In genomic region chr5:50711280-50711679, GRCh38 we compare ENCODE assay signal across 9 cellular contexts. TPM values are rescaled to one million over a fixed set of nuclear protein-coding genes. Genes with fewer than 3 reads are reported as not detected.
DNase-seq lines count a peak whose midpoint lies in the region; ATAC-seq, FAIRE-seq and TF ChIP-seq lines count a peak whose summit lies in the region.
"Had no signal": no experiment of that assay in that cellular context is flagged by ENCODE, and none has a peak within 500 bp of the region (broad histone marks: within the 10 kb centered on the region; RNA-seq: fewer than 3 reads in every experiment).

No MANE protein-coding gene starts in this region.

- no peak overlapping the region for H3K14ac ChIP-seq in IMR-90 (replicated peaks; ENCODE audit: low read depth, low read length)
- H3K14ac ChIP-seq in H1 (ENCODE audit: insufficient read length) = no peak overlapping the region

- no peaks in the 10 kb centered on the region for H3K9me3 ChIP-seq in IMR-90 (ENCODE audit: control insufficient read depth, insufficient read depth, low read length)
- H3K9me3 ChIP-seq in H1 (ENCODE audit: insufficient read depth in 2 of 2, low read depth in 1 of 2, low read length in 1 of 2) = no peaks in the 10 kb centered on the region
- no peaks in the 10 kb centered on the region for H3K9me3 ChIP-seq in small intestine (ENCODE audit: control insufficient read depth, low read depth)

- H3K18ac ChIP-seq in IMR-90 (ENCODE audit: low read depth, low read length) = no peak overlapping the region
- no peak overlapping the region for H3K18ac ChIP-seq in H1 (ENCODE audit: extremely low read depth, low read length)

- FAIRE-seq in H1 (lab: Jason Lieb, UNC) (no peak), small intestine (lab: Jason Lieb, UNC) (peak; percentile 89)

- H4K8ac ChIP-seq in IMR-90 (ENCODE audit: low read depth in 2 of 2, low read length in 2 of 2) = no peak overlapping the region
- no peak overlapping the region for H4K8ac ChIP-seq in H1 (ENCODE audit: extremely low read depth, insufficient read depth, low read length)

- H3K27me3 Mint-ChIP-seq in WTC11 (ENCODE audit: low read depth) = no peaks in the 10 kb centered on the region

- H3K27ac ChIP-seq in IMR-90 (ENCODE audit: insufficient read depth, low read length) = no peak overlapping the region
- no peak overlapping the region for H3K27ac ChIP-seq in H1 (ENCODE audit: low read depth, low read length)
- H3K27ac ChIP-seq in small intestine (ENCODE audit: low read depth in 1 of 2, low read length in 1 of 2) = peak overlapping the region; percentile 70 to 76

- no peaks in the 10 kb centered on the region; the same call in 1 of the 2 replicates for H3K9me1 ChIP-seq in IMR-90 (ENCODE audit: insufficient read depth, low read length)

- H3K9ac ChIP-seq in IMR-90 (ENCODE audit: low read depth, low read length) = no peak overlapping the region
- no peak overlapping the region for H3K9ac ChIP-seq in H1 (replicated peaks in 1 of 4; ENCODE audit: extremely low read depth in 1 of 4, low read depth in 3 of 4, low read length in 3 of 4)

- H3K4me3 ChIP-seq in GM06990 (replicated peaks; ENCODE audit: low read depth, low read length) (peak overlapping the region; percentile 15), IMR-90 (ENCODE audit: insufficient read depth, low read depth, low read length) (no peak overlapping the region), H1 (ENCODE audit: extremely low read depth in 1 of 4, insufficient read depth in 2 of 4, low read depth in 3 of 4, low read length in 4 of 4) (no peak overlapping the region), small intestine (ENCODE audit: low read depth in 1 of 2, low read length in 2 of 2) (peak overlapping the region in 1 of 2 donors; percentile 42)
- H3K4me3 ChIP-seq: skin epidermis had no signal

- no peak overlapping the region for H3K56ac ChIP-seq in IMR-90 (ENCODE audit: extremely low read depth, insufficient read depth, low read length)
- no peak overlapping the region for H3K56ac ChIP-seq in H1 (replicated peaks; ENCODE audit: insufficient read length, low read depth, low read length)

- dilution Hi-C loops in IMR-90 (cut with HindIII; ENCODE audit: low sequenced_read_pairs, unreplicated experiment) = no loop called here

- no peak for TF ChIP-seq EP300 in H1 (IDR thresholded peaks at IDR 0.05; ENCODE audit: borderline replicate concordance in 1 of 2, low read depth in 2 of 2, low read length in 2 of 2)

- TF ChIP-seq POLR2A in IMR-90 (IDR thresholded peaks at IDR 0.05; ENCODE audit: low read depth, low read length) (no peak), H1 (IDR thresholded peaks at IDR 0.05; ENCODE audit: control extremely low read depth in 1 of 2, low read depth in 2 of 2, low read length in 2 of 2) (no peak)

- H2AFZ ChIP-seq in IMR-90 (replicated peaks; ENCODE audit: low read length, poor library complexity) (no peak overlapping the region), H1 (ENCODE audit: low read length) (no peak overlapping the region)

- no peak overlapping the region for H3K27ac Mint-ChIP-seq in WTC11

- H4K91ac ChIP-seq in IMR-90 (ENCODE audit: insufficient read depth, low read depth, low read length) (no peak overlapping the region), H1 (replicated peaks; ENCODE audit: insufficient read length, low read length) (no peak overlapping the region)

- CTCF ChIA-PET in IMR-90 (lab: Yijun Ruan, JAX) = no interaction called here
- CTCF ChIA-PET in WTC11 (lab: Charles Lee) = no interaction called here
- CTCF ChIA-PET in H1 (lab: Charles Lee; ENCODE audit: partially characterized antibody) = interaction anchor here (0.7 kb wide), 1 partner anchor 11 kb away, joined by 5 read pairs; no protein-coding TSS in a partner anchor

- H3K9me3 Mint-ChIP-seq in WTC11 = no peaks in the 10 kb centered on the region

- BruUV-seq in IMR-90 (replicated peaks; lab: Mats Ljungman, UMichigan) = no TSS peak

- intact Hi-C loops in IMR-90 (cut with micrococcal nuclease) = no loop called here

- H2BK20ac ChIP-seq in IMR-90 (ENCODE audit: low read depth, low read length) (no peak overlapping the region), H1 (ENCODE audit: low read length) (no peak overlapping the region)

- no peak overlapping the region for H2BK15ac ChIP-seq in IMR-90 (ENCODE audit: low read depth, low read length)
- H2BK15ac ChIP-seq in H1 (ENCODE audit: low read length) = no peak overlapping the region

- WGBS in IMR-90 (ENCODE audit: extremely low coverage in 2 of 2, insufficient read length in 1 of 2), 2 experiments = no CpG with 5 or more reads among the region's 2 CpGs
- 69% methylated on average over 2 of the region's 2 CpGs; no CpG with 5 or more reads in 1 of the 2 experiments for WGBS in H1 (ENCODE audit: extremely low coverage in 1 of 2, insufficient coverage in 1 of 2, insufficient read length in 1 of 2, insufficient replicate concordance in 2 of 2, low coverage in 1 of 2, low lambda C conversion rate in 2 of 2, missing lambda C conversion rate in 1 of 2), 2 experiments
- 2 to 25% (median 6%) methylated on average over 2 of the region's 2 CpGs for WGBS in small intestine, 3 donors

- POLR2A ChIA-PET in IMR-90 (lab: Charles Lee; ENCODE audit: unreplicated experiment) = no interaction called here
- POLR2A ChIA-PET in WTC11 (lab: Charles Lee) = no interaction called here
- POLR2A ChIA-PET in H1 (lab: Charles Lee; ENCODE audit: partially characterized antibody) = interaction anchor here (1.0 kb wide), 1 partner anchor 44 kb away, joined by 4 read pairs; the partner anchor contains the start of gene PARP8

- H3K36me3 ChIP-seq in GM06990 (ENCODE audit: control insufficient read depth, insufficient read depth, low read length) (no peaks in the 10 kb centered on the region), IMR-90 (ENCODE audit: control insufficient read depth, insufficient read depth, low read length) (no peaks in the 10 kb centered on the region), H1 (ENCODE audit: control insufficient read depth in 2 of 4, insufficient read depth in 4 of 4, low read length in 3 of 4) (no peaks in the 10 kb centered on the region), small intestine (ENCODE audit: control insufficient read depth in 2 of 2, insufficient read depth in 2 of 2, low read length in 2 of 2) (no peaks in the 10 kb centered on the region)

- DNase-seq in GM06990 (ENCODE audit: extremely low read depth, insufficient read length) = peak; percentile 57
- DNase-seq in IMR-90 = peak; percentile 8
- DNase-seq in WTC11 (ENCODE audit: low spot score) = no peak
- no peak for DNase-seq in H1 (ENCODE audit: low read depth in 1 of 2, low spot score in 2 of 2)
- DNase-seq in small intestine = peak; percentile 92
- DNase-seq in superior temporal gyrus (ENCODE audit: extremely low spot score) = no peak
- DNase-seq in DMS153 treated with DMSO at 0.1 percent for 48 hours (lab: John Stamatoyannopoulos, UW; ENCODE audit: unreplicated experiment) = no peak

- H4K20me1 ChIP-seq in IMR-90 (ENCODE audit: insufficient read depth, low read length) (no peaks in the 10 kb centered on the region; the same call in 1 of the 2 replicates), H1 (replicated peaks in 1 of 2; ENCODE audit: control insufficient read depth in 1 of 2, insufficient read depth in 2 of 2, low read length in 2 of 2) (no peaks in the 10 kb centered on the region)

- H2BK120ac ChIP-seq in IMR-90 (ENCODE audit: low read depth, low read length) (no peak overlapping the region), H1 (replicated peaks; ENCODE audit: low read depth, low read length) (no peak overlapping the region)

- peaks cover 0 to 94% of the 10 kb centered on the region in 2 experiments; a peak in 3 of 4 replicates for H3K79me2 ChIP-seq in H1 (ENCODE audit: control insufficient read depth in 1 of 2, insufficient read depth in 2 of 2, low read length in 2 of 2)

- H3K4ac ChIP-seq in IMR-90 (ENCODE audit: low read depth, low read length) (no peak overlapping the region), H1 (replicated peaks; ENCODE audit: insufficient read length, low read depth, low read length) (no peak overlapping the region)

- H3K4me3 Mint-ChIP-seq in WTC11 = no peak overlapping the region

- ATAC-seq in GM21526 (IDR thresholded peaks at IDR 0.05; ENCODE audit: low FRiP score, unreplicated experiment) (peak; percentile 97), IMR-90 (ENCODE audit: low read depth) (0 out of 2 replicates have a peak, but pooled peaks have one; percentile 16), WTC11 (peak; percentile 79)

- H3K36me3 Mint-ChIP-seq in WTC11 = no peaks in the 10 kb centered on the region

- no peak for TF ChIP-seq RAD21 in IMR-90 (IDR thresholded peaks at IDR 0.05; ENCODE audit: low read length)
- no peak for TF ChIP-seq RAD21 in H1 (IDR thresholded peaks at IDR 0.05 in 1 of 2, conservative IDR thresholded peaks at IDR 0.05 in 1 of 2; ENCODE audit: low read depth in 2 of 2, low read length in 2 of 2)

- no peak overlapping the region for H2BK12ac ChIP-seq in H1 (ENCODE audit: low read depth, low read length)

- no peak overlapping the region for H2AK5ac ChIP-seq in IMR-90 (ENCODE audit: low read depth, low read length)
- H2AK5ac ChIP-seq in H1 (ENCODE audit: low read depth, low read length) = no peak overlapping the region

- H3K4me1 ChIP-seq in IMR-90 (ENCODE audit: control insufficient read depth, insufficient read depth, low read length) = 0 out of 2 replicates have a peak, but pooled peaks cover 2% of the 10 kb centered on the region
- H3K4me1 ChIP-seq in H1 (replicated peaks in 1 of 4; ENCODE audit: control insufficient read depth in 3 of 4, insufficient read depth in 4 of 4, low read length in 3 of 4) = peaks cover 0 to 4% (median 2%) of the 10 kb centered on the region in 4 experiments; a peak in 4 of 7 replicates
- H3K4me1 ChIP-seq in small intestine (ENCODE audit: control insufficient read depth in 2 of 2, insufficient read depth in 1 of 2, low read depth in 1 of 2, low read length in 1 of 2) = peaks cover 0 to 5% of the 10 kb centered on the region in 2 donors

- H3K79me1 ChIP-seq in IMR-90 (ENCODE audit: low read depth in 1 of 2, low read length in 2 of 2) (peaks cover 0 to 9% of the 10 kb centered on the region in 2 experiments; a peak in 3 of 4 replicates), H1 (ENCODE audit: low read depth, low read length) (no peaks in the 10 kb centered on the region; the same call in 1 of the 2 replicates)

- no peak for TF ChIP-seq CTCF in GM06990 (IDR thresholded peaks at IDR 0.05; ENCODE audit: insufficient read depth, low read length, poor library complexity, severe bottlenecking)
- no peak for TF ChIP-seq CTCF in IMR-90 (conservative IDR thresholded peaks at IDR 0.05; ENCODE audit: low read depth, low read length)
- no peak for TF ChIP-seq CTCF in WTC11 (IDR thresholded peaks at IDR 0.05)
- no peak for TF ChIP-seq CTCF in H1 (IDR thresholded peaks at IDR 0.05; ENCODE audit: control extremely low read depth in 1 of 3, insufficient read depth in 1 of 3, low read depth in 1 of 3, low read length in 3 of 3)

- H3K4me2 ChIP-seq in IMR-90 (ENCODE audit: low read depth, low read length) (peak overlapping the region; percentile 22; the same call in 1 of the 2 replicates), H1 (ENCODE audit: insufficient read depth in 1 of 2, low read depth in 2 of 2, low read length in 2 of 2) (no peak overlapping the region)

- no peaks in the 10 kb centered on the region for H3K23me2 ChIP-seq in H1 (ENCODE audit: low read depth, low read length)

- H2BK5ac ChIP-seq in IMR-90 (ENCODE audit: low read depth, low read length, poor library complexity, severe bottlenecking) = no peak overlapping the region
- H2BK5ac ChIP-seq in H1 (ENCODE audit: low read depth, low read length) = no peak overlapping the region

- H2AK9ac ChIP-seq in IMR-90 (replicated peaks; ENCODE audit: low read depth, low read length, poor library complexity) = no peak overlapping the region

- H3K27me3 ChIP-seq in GM06990 (replicated peaks; ENCODE audit: control insufficient read depth, insufficient read depth, low read length) (no peaks in the 10 kb centered on the region), IMR-90 (ENCODE audit: control insufficient read depth, insufficient read depth, low read length) (no peaks in the 10 kb centered on the region), H1 (replicated peaks in 1 of 4; ENCODE audit: control insufficient read depth in 3 of 4, extremely low read depth in 1 of 4, insufficient read depth in 3 of 4, low read length in 3 of 4) (no peaks in the 10 kb centered on the region), small intestine (ENCODE audit: control insufficient read depth in 2 of 2, insufficient read depth in 2 of 2, low read length in 2 of 2) (no peaks in the 10 kb centered on the region)

- in situ Hi-C loops in IMR-90 (cut with MboI; ENCODE audit: low sequenced_read_pairs) = no loop called here

- H4K5ac ChIP-seq in IMR-90 (ENCODE audit: low read depth, low read length) = no peak overlapping the region
- no peak overlapping the region for H4K5ac ChIP-seq in H1 (ENCODE audit: insufficient read length, low read depth, low read length)

- H3K23ac ChIP-seq in IMR-90 (ENCODE audit: low read depth, low read length) (no peak overlapping the region), H1 (ENCODE audit: insufficient read length) (no peak overlapping the region)

- H3K4me1 Mint-ChIP-seq in WTC11 = peaks cover 41% of the 10 kb centered on the region

RNA-seq across cellular contexts. Expression of gene PARP8, which starts 44.8 kb away (rescaled TPM):
- total RNA-seq in IMR-90 (2012; rRNA removed) (8.2 and 8.6 TPM in 2 replicates), WTC11 (2021) (23.2 to 28.5 TPM (median 28.2 TPM) in 3 replicates)
- polyA plus RNA-seq in IMR-90 (2012; rRNA removed) (6.5 and 6.9 TPM in 2 replicates), H1 (2011; rRNA removed) (9.5 and 16.6 TPM in 2 replicates), small intestine (10 to 100 TPM in 1 of 3 donors, 1 to 10 TPM in 2; 6.5 to 10.7 (median 9.0) TPM)
- polyA plus RNA-seq in IMR-90 (2012; cell fraction: cytosol; rRNA removed) = 1.8 and 1.9 TPM in 2 replicates
- 3.2 and 18.6 TPM in 2 replicates for polyA plus RNA-seq in IMR-90 (2012; cell fraction: nucleus; rRNA removed; ENCODE audit: low replicate concordance)
- 27.6 and 30.6 TPM in 2 replicates for total RNA-seq in H1 (2021; fragmentation: NEBNext Ultra II Directional; extraction: Animal tissue kit (Norgen Biotek cat#: 25700))
- 15.3 TPM for polyA plus RNA-seq in H1 (2011; cell fraction: cytosol; rRNA removed)
- polyA plus RNA-seq in H1 (2011; cell fraction: nucleus; rRNA removed) = 15.3 TPM
- polyA plus RNA-seq in H1 (2012, experiment 1 of 2) = 15.0 to 24.9 TPM (median 21.0 TPM) in 4 replicates
- polyA plus RNA-seq in H1 (2012, experiment 2 of 2) = 2.2 TPM
- 13.7 TPM for polyA plus RNA-seq in H1 (2013, experiment 1 of 2)
- polyA plus RNA-seq in H1 (2013, experiment 2 of 2) = 13.2 TPM
- 46.7 and 71.2 TPM in 2 replicates for polyA minus RNA-seq in H1 (2011; rRNA and poly(A)+ RNA removed)
- 24.4 TPM for polyA minus RNA-seq in H1 (2011; cell fraction: cytosol; rRNA and poly(A)+ RNA removed)
- 146 TPM for polyA minus RNA-seq in H1 (2011; cell fraction: nucleus; rRNA and poly(A)+ RNA removed)

Comparison
In these comparisons a context has a peak if more than half of its experiments do, and no peak if none do; other contexts are left out.
1. DNase-seq: peak in GM06990 (single experiment), IMR-90 (single experiment) and small intestine (single experiment); none in WTC11 (single experiment), H1 (0 of 2), superior temporal gyrus (single experiment) and DMS153 treated with DMSO at 0.1 percent for 48 hours (single experiment).
2. ATAC-seq: peak in every context shown above with its lines; median percentile 97 in GM21526; 79 in WTC11; 16 in IMR-90.
3. H3K27ac ChIP-seq: peak in small intestine (2 of 2); none in IMR-90 (single experiment) and H1 (single experiment).